Comparison of ENCODE assay signal across 8 cellular contexts in genomic region chr19:55655648-55656040, GRCh38. TPM values are rescaled to one million over a fixed set of nuclear protein-coding genes. Genes with fewer than 3 reads are reported as not detected.
DNase-seq lines count a peak whose midpoint lies in the region; ATAC-seq and TF ChIP-seq lines count a peak whose summit lies in the region.

No MANE protein-coding gene starts in this region.

- H3K27ac ChIP-seq in right cardiac atrium (ENCODE audit: low read length) = peak overlapping the region; percentile 92
- H3K27ac ChIP-seq in skin epidermis = peak overlapping the region; percentile 89 to 100 (median 99)

- no peaks in the 10 kb centered on the region for H3K27me3 ChIP-seq in H7 (ENCODE audit: control insufficient read depth, insufficient read depth, low read length)
- H3K27me3 ChIP-seq in right cardiac atrium (ENCODE audit: control insufficient read depth, insufficient read depth) = no peaks in the 10 kb centered on the region

- POLR2A ChIA-PET in activated B cell treated with CpG ODN at 0.5 μM for 24 hours (lab: Charles Lee) = interaction anchor here (0.5 to 1.3 kb wide), 2 partner anchors 19 to 75 kb away, joined by 3 to 4 read pairs; partner anchors contain the start of gene ZNF579

- CTCF ChIA-PET in activated B cell treated with CpG ODN at 0.5 μM for 24 hours (lab: Charles Lee) = no interaction called here

- H3K9me3 ChIP-seq in right cardiac atrium (ENCODE audit: control insufficient read depth, low read length) = no peaks in the 10 kb centered on the region

- H3K4me3 ChIP-seq in H7 (ENCODE audit: insufficient read depth, low read depth, low read length) (peak overlapping the region; percentile 100), right cardiac atrium (ENCODE audit: low read length) (peak overlapping the region; percentile 92), skin epidermis (peak overlapping the region; percentile 74 to 98 (median 93))

- peak overlapping the region; percentile 95 for H3K4me3 Mint-ChIP-seq in activated B cell treated with CpG ODN at 0.5 μM for 24 hours

- H3K4me1 Mint-ChIP-seq in activated B cell treated with CpG ODN at 0.5 μM for 24 hours = peaks cover 51% of the 10 kb centered on the region

- H3K9me3 Mint-ChIP-seq in activated B cell treated with CpG ODN at 0.5 μM for 24 hours = no peaks in the 10 kb centered on the region

- H3K27me3 Mint-ChIP-seq in activated B cell treated with CpG ODN at 0.5 μM for 24 hours = no peaks in the 10 kb centered on the region

- TF ChIP-seq CTCF in activated B cell treated with CpG ODN at 0.5 μM for 24 hours (IDR thresholded peaks at IDR 0.05) = no peak

- peaks cover 62% of the 10 kb centered on the region for H3K36me3 Mint-ChIP-seq in activated B cell treated with CpG ODN at 0.5 μM for 24 hours (ENCODE audit: low read depth)

- ATAC-seq in activated B cell treated with CpG ODN at 0.5 μM for 24 hours (ENCODE audit: low read depth) (no peak), right cardiac atrium (no peak), HG03442 (IDR thresholded peaks at IDR 0.05; ENCODE audit: unreplicated experiment) (no peak)

- peaks cover 6% of the 10 kb centered on the region for H3K36me3 ChIP-seq in H7 (replicated peaks; ENCODE audit: control insufficient read depth, insufficient read depth, low read length)

- DNase-seq in H7 (no peak), activated B cell treated with CpG ODN at 0.5 μM for 24 hours (no peak), right cardiac atrium (peak in 1 of 3 donors; percentile 38), ureter (ENCODE audit: low spot score) (no peak), NCI-H146 treated with DMSO at 0.1 percent for 48 hours (lab: John Stamatoyannopoulos, UW; ENCODE audit: unreplicated experiment) (no peak), retina (no peak)

- peaks cover 14% of the 10 kb centered on the region for H3K4me1 ChIP-seq in right cardiac atrium (ENCODE audit: control insufficient read depth, insufficient read depth, low read length)

- H3K27ac Mint-ChIP-seq in activated B cell treated with CpG ODN at 0.5 μM for 24 hours = peak overlapping the region; percentile 98

- WGBS in right cardiac atrium = under 1% methylated on average over 19 of the region's 19 CpGs

- intact Hi-C loops in activated B cell treated with CpG ODN at 0.5 μM for 24 hours (cut with micrococcal nuclease) = loop anchor here (1.0 to 2.0 kb wide), 4 partner anchors 20 to 1455 kb away; partner anchors contain the start of genes EPN1, RPS9, ZNF579 and ZNF787
- intact Hi-C loops in right cardiac atrium (cut with DNase I) = no loop called here

RNA-seq across cellular contexts. Expression of gene U2AF2, which starts 0.8 kb away (rescaled TPM):
- total RNA-seq in H7 (2014; rRNA removed; shearing (Covaris generic)) = 231 and 289 TPM in 2 replicates
- total RNA-seq in activated B cell treated with CpG ODN at 0.5 μM for 24 hours (256 and 273 TPM in 2 replicates), right cardiac atrium (100 to 1,000 TPM in 1 of 4 donors, 10 to 100 TPM in 3; 87.5 to 101 (median 90.4) TPM), ureter (195 TPM)
- polyA plus RNA-seq in right cardiac atrium = 76.0 TPM

RNA-seq across cellular contexts. Expression of gene CCDC106, which starts 7.6 kb away (rescaled TPM):
- 13.2 and 14.4 TPM in 2 replicates for total RNA-seq in H7 (2014; rRNA removed; shearing (Covaris generic))
- total RNA-seq in activated B cell treated with CpG ODN at 0.5 μM for 24 hours (14.0 and 14.4 TPM in 2 replicates), right cardiac atrium (10 to 100 TPM; 23.6 to 26.6 (median 24.3) TPM), ureter (12.3 TPM)
- polyA plus RNA-seq in right cardiac atrium = 30.4 TPM

RNA-seq across cellular contexts. Expression of gene ZNF581, which starts 12.2 kb away (rescaled TPM):
- total RNA-seq in H7 (2014; rRNA removed; shearing (Covaris generic)) = 64.7 and 67.0 TPM in 2 replicates
- total RNA-seq in activated B cell treated with CpG ODN at 0.5 μM for 24 hours (42.7 and 46.5 TPM in 2 replicates), right cardiac atrium (10 to 100 TPM in 1 of 4 donors, 1 to 10 TPM in 3; 7.7 to 12.5 (median 9.3) TPM), ureter (22.7 TPM)
- 6.3 TPM for polyA plus RNA-seq in right cardiac atrium

RNA-seq across cellular contexts. Expression of gene ZNF580, which starts 14.8 kb away (rescaled TPM):
- 16.0 and 25.0 TPM in 2 replicates for total RNA-seq in H7 (2014; rRNA removed; shearing (Covaris generic))
- total RNA-seq in activated B cell treated with CpG ODN at 0.5 μM for 24 hours (55.0 and 81.2 TPM in 2 replicates), right cardiac atrium (10 to 100 TPM; 23.7 to 32.0 (median 28.9) TPM), ureter (56.5 TPM)
- polyA plus RNA-seq in right cardiac atrium = 18.7 TPM

RNA-seq across cellular contexts. Expression of gene EPN1, which starts 19.4 kb away (rescaled TPM):
- total RNA-seq in H7 (2014; rRNA removed; shearing (Covaris generic)) = 156 and 157 TPM in 2 replicates
- total RNA-seq in activated B cell treated with CpG ODN at 0.5 μM for 24 hours (56.6 and 65.2 TPM in 2 replicates), right cardiac atrium (100 to 1,000 TPM; 175 to 232 (median 208) TPM), ureter (78.5 TPM)
- polyA plus RNA-seq in right cardiac atrium = 187 TPM
